Comparison of ENCODE assay signal across 1 cellular context in genomic region chr10:25768167-25768566, GRCh38.
TF ChIP-seq lines count a peak whose summit lies in the region.

No MANE protein-coding gene starts in this region.

TF ChIP-seq in GM23338, 12 proteins besides CTCF, POLR2A, EP300 and RAD21:
- no peak for TF ChIP-seq ZNF462 (CRISPR knock-in tag; IDR thresholded peaks at IDR 0.05)
- TF ChIP-seq ZNF331 (CRISPR knock-in tag; IDR thresholded peaks at IDR 0.05; ENCODE audit: low read depth) = no peak
- no peak for TF ChIP-seq EZH2phosphoT487 (IDR thresholded peaks at IDR 0.05; ENCODE audit: unreplicated experiment)
- TF ChIP-seq REST (IDR thresholded peaks at IDR 0.05; ENCODE audit: unreplicated experiment) = no peak
- TF ChIP-seq EZH2 (IDR thresholded peaks at IDR 0.05; ENCODE audit: low read depth, unreplicated experiment) = no peak
- no peak for TF ChIP-seq ETS1 (IDR thresholded peaks at IDR 0.05)
- TF ChIP-seq NANOG (IDR thresholded peaks at IDR 0.05; ENCODE audit: borderline replicate concordance) = no peak
TF ChIP-seq in GM23338: peak in this region for 0.
